In the genomic region with DNA sequence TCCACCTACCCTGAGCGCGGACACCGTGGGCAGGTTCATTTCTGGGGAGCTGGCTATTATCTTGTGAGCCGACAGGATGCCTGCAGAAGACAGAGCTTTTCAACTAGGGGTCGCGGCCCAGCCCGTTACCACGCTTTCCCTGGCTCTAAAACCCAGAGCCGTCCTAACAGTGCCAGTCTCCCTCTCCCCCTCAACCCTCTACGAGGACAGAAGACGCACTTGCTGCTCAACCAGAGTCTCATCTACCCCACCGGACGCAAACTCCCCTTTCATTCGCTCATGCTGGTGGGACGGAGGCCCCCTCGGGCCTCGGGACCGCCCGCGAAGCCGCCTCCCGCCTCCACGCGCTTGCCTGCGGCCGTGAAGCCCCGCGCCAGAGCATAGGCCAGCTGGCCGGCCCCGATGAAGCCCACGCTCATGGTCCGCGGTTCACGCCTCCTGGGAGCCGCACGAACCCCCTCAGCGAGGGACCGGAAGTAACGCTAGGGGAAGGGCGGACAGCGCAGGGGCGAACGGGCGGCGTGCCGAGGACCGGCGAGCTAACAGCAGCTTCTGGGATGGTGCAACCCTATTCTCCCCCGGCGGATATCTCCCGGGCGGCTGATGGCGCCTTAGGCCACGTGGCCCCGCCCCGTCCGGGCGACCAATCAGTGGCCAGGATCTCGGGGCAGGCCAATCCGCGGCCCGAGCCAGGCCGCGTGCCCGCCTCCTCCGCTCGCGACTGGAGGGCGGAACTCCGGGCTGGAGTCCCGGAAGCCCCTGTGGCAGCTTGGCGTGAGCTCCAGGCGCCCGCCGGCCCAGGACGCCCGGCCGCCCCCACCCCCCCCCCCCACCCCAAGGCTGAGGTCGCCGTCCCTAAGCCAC, we compare ENCODE assay signal across 1 cellular context.
A peak's percentile ranks its signal among the peaks of the same experiment; 100 is the strongest.
TF ChIP-seq lines count a peak whose summit lies in the region.

A gene (minus strand): TSS at position 559 of the 864 bp plus-strand sequence. CDS start 140 bp downstream, at position 419.

TF ChIP-seq in K562, 482 proteins besides CTCF, POLR2A, EP300 and RAD21 (continued from another document and continues in another):
- TF ChIP-seq, protein P1, sequence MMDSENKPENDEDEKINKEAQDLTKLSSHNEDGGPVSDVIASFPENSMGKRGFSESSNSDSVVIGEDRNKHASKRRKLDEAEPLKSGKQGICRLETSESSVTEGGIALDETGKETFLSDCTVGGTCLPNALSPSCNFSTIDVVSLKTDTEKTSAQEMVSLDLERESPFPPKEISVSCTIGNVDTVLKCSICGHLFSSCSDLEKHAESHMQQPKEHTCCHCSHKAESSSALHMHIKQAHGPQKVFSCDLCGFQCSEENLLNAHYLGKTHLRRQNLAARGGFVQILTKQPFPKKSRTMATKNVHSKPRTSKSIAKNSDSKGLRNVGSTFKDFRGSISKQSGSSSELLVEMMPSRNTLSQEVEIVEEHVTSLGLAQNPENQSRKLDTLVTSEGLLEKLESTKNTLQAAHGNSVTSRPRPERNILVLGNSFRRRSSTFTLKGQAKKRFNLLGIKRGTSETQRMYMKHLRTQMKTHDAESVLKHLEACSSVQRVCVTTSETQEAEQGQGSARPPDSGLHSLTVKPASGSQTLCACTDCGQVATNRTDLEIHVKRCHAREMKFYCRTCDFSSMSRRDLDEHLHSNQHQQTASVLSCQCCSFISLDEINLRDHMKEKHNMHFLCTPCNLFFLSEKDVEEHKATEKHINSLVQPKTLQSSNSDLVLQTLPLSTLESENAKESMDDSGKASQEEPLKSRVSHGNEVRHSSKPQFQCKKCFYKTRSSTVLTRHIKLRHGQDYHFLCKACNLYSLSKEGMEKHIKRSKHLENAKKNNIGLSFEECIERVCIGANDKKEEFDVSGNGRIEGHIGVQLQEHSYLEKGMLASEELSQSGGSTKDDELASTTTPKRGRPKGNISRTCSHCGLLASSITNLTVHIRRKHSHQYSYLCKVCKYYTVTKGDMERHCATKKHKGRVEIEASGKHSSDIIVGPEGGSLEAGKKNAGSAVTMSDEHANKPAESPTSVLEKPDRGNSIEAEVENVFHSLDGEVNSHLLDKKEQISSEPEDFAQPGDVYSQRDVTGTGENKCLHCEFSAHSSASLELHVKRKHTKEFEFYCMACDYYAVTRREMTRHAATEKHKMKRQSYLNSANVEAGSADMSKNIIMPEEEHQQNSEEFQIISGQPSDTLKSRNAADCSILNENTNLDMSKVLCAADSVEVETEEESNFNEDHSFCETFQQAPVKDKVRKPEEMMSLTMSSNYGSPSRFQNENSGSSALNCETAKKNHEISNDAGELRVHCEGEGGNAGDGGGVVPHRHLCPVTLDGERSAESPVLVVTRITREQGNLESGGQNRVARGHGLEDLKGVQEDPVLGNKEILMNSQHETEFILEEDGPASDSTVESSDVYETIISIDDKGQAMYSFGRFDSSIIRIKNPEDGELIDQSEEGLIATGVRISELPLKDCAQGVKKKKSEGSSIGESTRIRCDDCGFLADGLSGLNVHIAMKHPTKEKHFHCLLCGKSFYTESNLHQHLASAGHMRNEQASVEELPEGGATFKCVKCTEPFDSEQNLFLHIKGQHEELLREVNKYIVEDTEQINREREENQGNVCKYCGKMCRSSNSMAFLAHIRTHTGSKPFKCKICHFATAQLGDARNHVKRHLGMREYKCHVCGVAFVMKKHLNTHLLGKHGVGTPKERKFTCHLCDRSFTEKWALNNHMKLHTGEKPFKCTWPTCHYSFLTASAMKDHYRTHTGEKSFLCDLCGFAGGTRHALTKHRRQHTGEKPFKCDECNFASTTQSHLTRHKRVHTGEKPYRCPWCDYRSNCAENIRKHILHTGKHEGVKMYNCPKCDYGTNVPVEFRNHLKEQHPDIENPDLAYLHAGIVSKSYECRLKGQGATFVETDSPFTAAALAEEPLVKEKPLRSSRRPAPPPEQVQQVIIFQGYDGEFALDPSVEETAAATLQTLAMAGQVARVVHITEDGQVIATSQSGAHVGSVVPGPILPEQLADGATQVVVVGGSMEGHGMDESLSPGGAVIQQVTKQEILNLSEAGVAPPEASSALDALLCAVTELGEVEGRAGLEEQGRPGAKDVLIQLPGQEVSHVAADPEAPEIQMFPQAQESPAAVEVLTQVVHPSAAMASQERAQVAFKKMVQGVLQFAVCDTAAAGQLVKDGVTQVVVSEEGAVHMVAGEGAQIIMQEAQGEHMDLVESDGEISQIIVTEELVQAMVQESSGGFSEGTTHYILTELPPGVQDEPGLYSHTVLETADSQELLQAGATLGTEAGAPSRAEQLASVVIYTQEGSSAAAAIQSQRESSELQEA (IDR thresholded peaks at IDR 0.05; ENCODE audit: low read depth) = no peak; the same call in 1 of the 2 replicates
- TF ChIP-seq, protein P2, sequence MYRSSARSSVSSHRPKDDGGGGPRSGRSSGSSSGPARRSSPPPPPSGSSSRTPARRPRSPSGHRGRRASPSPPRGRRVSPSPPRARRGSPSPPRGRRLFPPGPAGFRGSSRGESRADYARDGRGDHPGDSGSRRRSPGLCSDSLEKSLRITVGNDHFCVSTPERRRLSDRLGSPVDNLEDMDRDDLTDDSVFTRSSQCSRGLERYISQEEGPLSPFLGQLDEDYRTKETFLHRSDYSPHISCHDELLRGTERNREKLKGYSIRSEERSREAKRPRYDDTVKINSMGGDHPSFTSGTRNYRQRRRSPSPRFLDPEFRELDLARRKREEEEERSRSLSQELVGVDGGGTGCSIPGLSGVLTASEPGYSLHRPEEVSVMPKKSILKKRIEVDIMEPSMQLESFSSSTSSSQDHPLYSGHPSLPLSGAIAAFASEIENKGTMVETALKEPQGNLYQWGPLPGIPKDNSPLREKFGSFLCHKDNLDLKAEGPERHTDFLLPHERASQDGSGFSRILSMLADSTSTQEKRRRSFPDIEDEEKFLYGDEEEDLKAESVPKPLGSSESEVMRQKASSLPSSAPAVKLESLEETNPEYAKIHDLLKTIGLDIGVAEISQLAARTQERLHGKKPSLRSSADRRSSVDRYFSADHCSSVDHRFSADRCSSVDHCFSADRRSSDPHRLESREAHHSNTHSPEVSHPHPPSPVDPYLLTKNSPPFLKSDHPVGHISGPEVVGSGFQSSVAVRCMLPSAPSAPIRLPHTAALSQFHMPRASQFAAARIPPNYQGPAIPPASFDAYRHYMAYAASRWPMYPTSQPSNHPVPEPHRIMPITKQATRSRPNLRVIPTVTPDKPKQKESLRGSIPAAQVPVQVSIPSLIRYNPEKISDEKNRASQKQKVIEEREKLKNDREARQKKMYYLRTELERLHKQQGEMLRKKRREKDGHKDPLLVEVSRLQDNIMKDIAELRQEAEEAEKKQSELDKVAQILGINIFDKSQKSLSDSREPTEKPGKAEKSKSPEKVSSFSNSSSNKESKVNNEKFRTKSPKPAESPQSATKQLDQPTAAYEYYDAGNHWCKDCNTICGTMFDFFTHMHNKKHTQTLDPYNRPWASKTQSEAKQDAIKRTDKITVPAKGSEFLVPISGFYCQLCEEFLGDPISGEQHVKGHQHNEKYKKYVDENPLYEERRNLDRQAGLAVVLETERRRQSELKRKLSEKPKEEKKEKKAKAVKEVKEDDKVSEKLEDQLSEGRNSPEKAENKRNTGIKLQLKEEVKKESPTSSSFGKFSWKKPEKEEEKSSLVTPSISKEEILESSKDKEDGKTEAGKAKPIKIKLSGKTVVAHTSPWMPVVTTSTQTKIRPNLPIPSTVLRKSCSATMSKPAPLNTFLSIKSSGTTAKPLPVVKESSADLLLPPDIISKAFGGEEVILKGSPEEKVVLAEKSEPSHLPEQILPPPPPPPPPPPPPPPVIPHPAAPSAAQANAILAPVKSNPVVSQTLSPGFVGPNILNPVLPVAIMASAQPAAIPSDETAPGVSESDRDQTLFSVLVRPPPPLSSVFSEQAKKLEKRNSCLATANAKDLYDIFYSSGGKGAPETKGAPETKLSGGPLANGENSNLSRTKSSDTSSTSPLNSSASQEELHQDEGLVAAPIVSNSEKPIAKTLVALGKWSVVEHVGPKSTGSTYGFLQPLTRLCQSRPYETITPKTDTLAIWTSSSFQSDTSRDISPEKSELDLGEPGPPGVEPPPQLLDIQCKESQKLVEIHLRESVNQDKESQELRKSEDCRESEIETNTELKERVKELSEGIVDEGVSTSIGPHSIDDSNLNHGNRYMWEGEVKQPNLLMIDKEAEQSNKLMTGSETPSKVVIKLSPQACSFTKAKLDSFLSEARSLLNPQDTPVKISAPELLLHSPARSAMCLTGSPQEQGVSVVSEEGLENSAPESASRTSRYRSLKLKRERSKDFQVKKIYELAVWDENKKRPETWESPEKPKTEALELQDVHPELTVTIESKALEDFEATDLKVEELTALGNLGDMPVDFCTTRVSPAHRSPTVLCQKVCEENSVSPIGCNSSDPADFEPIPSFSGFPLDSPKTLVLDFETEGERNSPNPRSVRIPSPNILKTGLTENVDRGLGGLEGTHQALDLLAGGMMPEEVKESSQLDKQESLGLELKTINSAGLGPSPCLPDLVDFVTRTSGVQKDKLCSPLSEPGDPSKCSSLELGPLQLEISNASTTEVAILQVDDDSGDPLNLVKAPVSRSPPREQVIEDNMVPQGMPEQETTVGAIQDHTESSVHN (IDR thresholded peaks at IDR 0.05; ENCODE audit: borderline replicate concordance in 1 of 2, low read depth in 1 of 2) = no peak
- TF ChIP-seq CBX3 (IDR thresholded peaks at IDR 0.05; ENCODE audit: borderline replicate concordance in 1 of 2, low read length in 2 of 2) (0 out of 3 replicates have a peak, but pooled peaks of 1 of the 2 experiments have one; percentile 44), SRSF3 (IDR thresholded peaks at IDR 0.05; ENCODE audit: insufficient read depth, low read length) (peak; percentile 70; the same call in 1 of the 2 replicates), GATA2 (CRISPR knock-in tag; IDR thresholded peaks at IDR 0.05) (no peak), NFE2L1 (tag; IDR thresholded peaks at IDR 0.05; ENCODE audit: borderline replicate concordance, low read depth) (no peak), RHOXF2B (CRISPR knock-in tag; conservative IDR thresholded peaks at IDR 0.05) (no peak), SP1 (CRISPR knock-in tag; IDR thresholded peaks at IDR 0.05) (peak; percentile 86; the same call in 1 of the 2 replicates), HCFC1 (IDR thresholded peaks at IDR 0.05; ENCODE audit: low read depth, low read length) (peak; percentile 67), NFATC3 (IDR thresholded peaks at IDR 0.05) (no peak), GATAD2B (IDR thresholded peaks at IDR 0.05; ENCODE audit: borderline replicate concordance) (no peak), CEBPG (CRISPR knock-in tag; IDR thresholded peaks at IDR 0.05) (peak; percentile 92), CEBPG (tag; conservative IDR thresholded peaks at IDR 0.05 in 1 of 2, IDR thresholded peaks at IDR 0.05 in 1 of 2) (peak; percentile 55 to 89; a peak in 3 of 4 replicates), ZNF354B (CRISPR knock-in tag; IDR thresholded peaks at IDR 0.05) (no peak), ZNF561 (CRISPR knock-in tag; conservative IDR thresholded peaks at IDR 0.05) (no peak), SNIP1 (IDR thresholded peaks at IDR 0.05; ENCODE audit: low read depth) (no peak), TBP (optimal IDR thresholded peaks at IDR 0.05; ENCODE audit: low read depth, low read length) (peak; percentile 91), ELF2 (CRISPR knock-in tag; IDR thresholded peaks at IDR 0.05) (no peak), BACH1 (tag; IDR thresholded peaks at IDR 0.05) (no peak), ZNF717 (CRISPR knock-in tag; IDR thresholded peaks at IDR 0.05) (no peak), LEF1 (IDR thresholded peaks at IDR 0.05) (no peak), WHSC1 (IDR thresholded peaks at IDR 0.05; ENCODE audit: low read length) (no peak), ZNF134 (CRISPR knock-in tag; conservative IDR thresholded peaks at IDR 0.05) (no peak), ZBTB7A (IDR thresholded peaks at IDR 0.05; ENCODE audit: borderline replicate concordance, control insufficient read depth, low read depth, low read length) (0 out of 2 replicates have a peak, but pooled peaks have one; percentile 45), MCM2 (IDR thresholded peaks at IDR 0.05; ENCODE audit: low read depth) (no peak)
- TF ChIP-seq, protein P3, sequence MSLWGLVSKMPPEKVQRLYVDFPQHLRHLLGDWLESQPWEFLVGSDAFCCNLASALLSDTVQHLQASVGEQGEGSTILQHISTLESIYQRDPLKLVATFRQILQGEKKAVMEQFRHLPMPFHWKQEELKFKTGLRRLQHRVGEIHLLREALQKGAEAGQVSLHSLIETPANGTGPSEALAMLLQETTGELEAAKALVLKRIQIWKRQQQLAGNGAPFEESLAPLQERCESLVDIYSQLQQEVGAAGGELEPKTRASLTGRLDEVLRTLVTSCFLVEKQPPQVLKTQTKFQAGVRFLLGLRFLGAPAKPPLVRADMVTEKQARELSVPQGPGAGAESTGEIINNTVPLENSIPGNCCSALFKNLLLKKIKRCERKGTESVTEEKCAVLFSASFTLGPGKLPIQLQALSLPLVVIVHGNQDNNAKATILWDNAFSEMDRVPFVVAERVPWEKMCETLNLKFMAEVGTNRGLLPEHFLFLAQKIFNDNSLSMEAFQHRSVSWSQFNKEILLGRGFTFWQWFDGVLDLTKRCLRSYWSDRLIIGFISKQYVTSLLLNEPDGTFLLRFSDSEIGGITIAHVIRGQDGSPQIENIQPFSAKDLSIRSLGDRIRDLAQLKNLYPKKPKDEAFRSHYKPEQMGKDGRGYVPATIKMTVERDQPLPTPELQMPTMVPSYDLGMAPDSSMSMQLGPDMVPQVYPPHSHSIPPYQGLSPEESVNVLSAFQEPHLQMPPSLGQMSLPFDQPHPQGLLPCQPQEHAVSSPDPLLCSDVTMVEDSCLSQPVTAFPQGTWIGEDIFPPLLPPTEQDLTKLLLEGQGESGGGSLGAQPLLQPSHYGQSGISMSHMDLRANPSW (CRISPR knock-in tag; IDR thresholded peaks at IDR 0.05) = peak; percentile 76; the same call in 1 of the 2 replicates
- TF ChIP-seq, protein P4, sequence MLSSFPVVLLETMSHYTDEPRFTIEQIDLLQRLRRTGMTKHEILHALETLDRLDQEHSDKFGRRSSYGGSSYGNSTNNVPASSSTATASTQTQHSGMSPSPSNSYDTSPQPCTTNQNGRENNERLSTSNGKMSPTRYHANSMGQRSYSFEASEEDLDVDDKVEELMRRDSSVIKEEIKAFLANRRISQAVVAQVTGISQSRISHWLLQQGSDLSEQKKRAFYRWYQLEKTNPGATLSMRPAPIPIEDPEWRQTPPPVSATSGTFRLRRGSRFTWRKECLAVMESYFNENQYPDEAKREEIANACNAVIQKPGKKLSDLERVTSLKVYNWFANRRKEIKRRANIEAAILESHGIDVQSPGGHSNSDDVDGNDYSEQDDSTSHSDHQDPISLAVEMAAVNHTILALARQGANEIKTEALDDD (IDR thresholded peaks at IDR 0.05) = no peak
- TF ChIP-seq, protein P5, sequence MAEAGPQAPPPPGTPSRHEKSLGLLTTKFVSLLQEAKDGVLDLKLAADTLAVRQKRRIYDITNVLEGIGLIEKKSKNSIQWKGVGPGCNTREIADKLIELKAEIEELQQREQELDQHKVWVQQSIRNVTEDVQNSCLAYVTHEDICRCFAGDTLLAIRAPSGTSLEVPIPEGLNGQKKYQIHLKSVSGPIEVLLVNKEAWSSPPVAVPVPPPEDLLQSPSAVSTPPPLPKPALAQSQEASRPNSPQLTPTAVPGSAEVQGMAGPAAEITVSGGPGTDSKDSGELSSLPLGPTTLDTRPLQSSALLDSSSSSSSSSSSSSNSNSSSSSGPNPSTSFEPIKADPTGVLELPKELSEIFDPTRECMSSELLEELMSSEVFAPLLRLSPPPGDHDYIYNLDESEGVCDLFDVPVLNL (CRISPR knock-in tag; IDR thresholded peaks at IDR 0.05; ENCODE audit: low read depth) = no peak
- TF ChIP-seq, protein P6, sequence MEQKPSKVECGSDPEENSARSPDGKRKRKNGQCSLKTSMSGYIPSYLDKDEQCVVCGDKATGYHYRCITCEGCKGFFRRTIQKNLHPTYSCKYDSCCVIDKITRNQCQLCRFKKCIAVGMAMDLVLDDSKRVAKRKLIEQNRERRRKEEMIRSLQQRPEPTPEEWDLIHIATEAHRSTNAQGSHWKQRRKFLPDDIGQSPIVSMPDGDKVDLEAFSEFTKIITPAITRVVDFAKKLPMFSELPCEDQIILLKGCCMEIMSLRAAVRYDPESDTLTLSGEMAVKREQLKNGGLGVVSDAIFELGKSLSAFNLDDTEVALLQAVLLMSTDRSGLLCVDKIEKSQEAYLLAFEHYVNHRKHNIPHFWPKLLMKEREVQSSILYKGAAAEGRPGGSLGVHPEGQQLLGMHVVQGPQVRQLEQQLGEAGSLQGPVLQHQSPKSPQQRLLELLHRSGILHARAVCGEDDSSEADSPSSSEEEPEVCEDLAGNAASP (IDR thresholded peaks at IDR 0.05) = no peak
